In the genomic region with DNA sequence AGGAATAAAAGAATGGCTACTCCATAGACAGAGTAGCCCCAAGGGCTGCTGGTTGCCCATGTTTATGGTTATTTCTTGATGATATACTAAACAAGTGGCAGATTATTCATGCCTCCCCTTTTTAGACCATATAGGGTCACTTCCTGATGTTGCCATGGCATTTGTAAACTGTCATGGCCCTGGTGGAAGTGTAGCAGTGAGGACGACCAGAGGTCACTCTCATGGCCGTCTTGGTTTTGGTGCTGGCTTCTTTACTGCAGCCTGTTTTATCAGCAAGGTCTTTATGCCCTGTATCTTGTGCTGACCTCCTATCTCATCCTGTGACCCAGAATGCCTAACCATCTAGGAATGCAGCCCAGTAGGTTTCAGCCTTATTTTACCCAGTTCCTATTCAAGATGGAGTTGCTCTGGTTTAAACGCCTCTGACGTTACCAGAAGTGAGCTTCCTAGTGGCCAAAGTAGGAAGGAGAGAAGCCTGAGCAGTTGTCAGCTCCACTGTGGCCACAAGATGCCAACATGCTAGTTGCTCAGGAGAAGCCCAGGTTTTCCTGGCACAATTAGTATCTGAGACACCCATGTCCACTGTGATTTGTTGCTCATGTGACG, we compare ENCODE assay signal across 1 cellular context.
TF ChIP-seq lines count a peak whose summit lies in the region.

No MANE protein-coding gene starts in this region.

TF ChIP-seq in HCT116, 20 proteins besides CTCF, POLR2A, EP300 and RAD21 (continued from another document):
- TF ChIP-seq, protein P1, sequence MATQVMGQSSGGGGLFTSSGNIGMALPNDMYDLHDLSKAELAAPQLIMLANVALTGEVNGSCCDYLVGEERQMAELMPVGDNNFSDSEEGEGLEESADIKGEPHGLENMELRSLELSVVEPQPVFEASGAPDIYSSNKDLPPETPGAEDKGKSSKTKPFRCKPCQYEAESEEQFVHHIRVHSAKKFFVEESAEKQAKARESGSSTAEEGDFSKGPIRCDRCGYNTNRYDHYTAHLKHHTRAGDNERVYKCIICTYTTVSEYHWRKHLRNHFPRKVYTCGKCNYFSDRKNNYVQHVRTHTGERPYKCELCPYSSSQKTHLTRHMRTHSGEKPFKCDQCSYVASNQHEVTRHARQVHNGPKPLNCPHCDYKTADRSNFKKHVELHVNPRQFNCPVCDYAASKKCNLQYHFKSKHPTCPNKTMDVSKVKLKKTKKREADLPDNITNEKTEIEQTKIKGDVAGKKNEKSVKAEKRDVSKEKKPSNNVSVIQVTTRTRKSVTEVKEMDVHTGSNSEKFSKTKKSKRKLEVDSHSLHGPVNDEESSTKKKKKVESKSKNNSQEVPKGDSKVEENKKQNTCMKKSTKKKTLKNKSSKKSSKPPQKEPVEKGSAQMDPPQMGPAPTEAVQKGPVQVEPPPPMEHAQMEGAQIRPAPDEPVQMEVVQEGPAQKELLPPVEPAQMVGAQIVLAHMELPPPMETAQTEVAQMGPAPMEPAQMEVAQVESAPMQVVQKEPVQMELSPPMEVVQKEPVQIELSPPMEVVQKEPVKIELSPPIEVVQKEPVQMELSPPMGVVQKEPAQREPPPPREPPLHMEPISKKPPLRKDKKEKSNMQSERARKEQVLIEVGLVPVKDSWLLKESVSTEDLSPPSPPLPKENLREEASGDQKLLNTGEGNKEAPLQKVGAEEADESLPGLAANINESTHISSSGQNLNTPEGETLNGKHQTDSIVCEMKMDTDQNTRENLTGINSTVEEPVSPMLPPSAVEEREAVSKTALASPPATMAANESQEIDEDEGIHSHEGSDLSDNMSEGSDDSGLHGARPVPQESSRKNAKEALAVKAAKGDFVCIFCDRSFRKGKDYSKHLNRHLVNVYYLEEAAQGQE (IDR thresholded peaks at IDR 0.05; ENCODE audit: low read depth), result no peak
- no peak for TF ChIP-seq TCF7L2 (IDR thresholded peaks at IDR 0.05; ENCODE audit: borderline replicate concordance, extremely low read depth, insufficient read depth, insufficient read length)
